21 cellular contexts compared by ENCODE assay signal in the genomic region with DNA sequence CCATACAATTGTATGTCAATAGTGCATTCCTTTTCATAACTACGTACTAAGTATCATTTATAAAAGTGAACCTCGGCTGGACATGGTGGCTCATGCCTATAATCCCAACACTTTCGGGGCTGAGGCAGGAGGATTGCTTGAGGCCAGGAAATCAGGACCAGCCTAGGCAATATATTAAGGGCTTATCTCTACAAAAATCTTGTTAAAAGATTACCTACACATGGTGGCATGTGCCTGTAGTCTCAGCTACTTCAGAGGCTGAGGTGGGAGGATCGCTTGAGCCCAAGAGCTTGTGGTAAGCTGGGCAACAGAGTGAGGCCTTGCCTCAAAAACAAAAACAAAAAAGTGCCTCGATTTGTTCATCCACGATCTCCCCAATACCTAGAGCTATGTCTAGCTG.
"Had no signal": no experiment of that assay in that cellular context is flagged by ENCODE, and none has a peak within 500 bp of the region (broad histone marks: within the 10 kb centered on the region; RNA-seq: fewer than 3 reads in every experiment).

No MANE protein-coding gene starts in this region.

- H3K27ac ChIP-seq: RWPE1, SJCRH30 had no signal

- FAIRE-seq: HepG2 had no signal

- H3K4me3 ChIP-seq: MG63, SJCRH30 had no signal

- ATAC-seq: HepG2, Right ventricle myocardium inferior, SK-N-SH treated with all-trans-retinoic acid at 6 μM for 48 hours had no signal

- H3K4me1 ChIP-seq: SJCRH30 had no signal

- H3K36me3 ChIP-seq: MG63, SJCRH30 had no signal

- DNase-seq: IMR-90, Karpas-422, KG1, MG63, NCI-H1092, NCI-H1105 treated with DMSO at 0.1 percent for 48 hours, NCI-H1417 treated with DMSO at 0.1 percent for 48 hours, NCI-H146, NCI-H187, NCI-H2029, NCI-H2081 treated with DMSO at 0.1 percent for 48 hours, NCI-H345, NCI-H446 treated with DMSO at 0.1 percent for 48 hours, NCI-H510A treated with DMSO at 0.1 percent for 48 hours, NCI-H526, SHP77 treated with DMSO at 0.1 percent for 48 hours, SJCRH30 had no signal

- H3K27me3 ChIP-seq: SJCRH30 had no signal
